In the genomic region with DNA sequence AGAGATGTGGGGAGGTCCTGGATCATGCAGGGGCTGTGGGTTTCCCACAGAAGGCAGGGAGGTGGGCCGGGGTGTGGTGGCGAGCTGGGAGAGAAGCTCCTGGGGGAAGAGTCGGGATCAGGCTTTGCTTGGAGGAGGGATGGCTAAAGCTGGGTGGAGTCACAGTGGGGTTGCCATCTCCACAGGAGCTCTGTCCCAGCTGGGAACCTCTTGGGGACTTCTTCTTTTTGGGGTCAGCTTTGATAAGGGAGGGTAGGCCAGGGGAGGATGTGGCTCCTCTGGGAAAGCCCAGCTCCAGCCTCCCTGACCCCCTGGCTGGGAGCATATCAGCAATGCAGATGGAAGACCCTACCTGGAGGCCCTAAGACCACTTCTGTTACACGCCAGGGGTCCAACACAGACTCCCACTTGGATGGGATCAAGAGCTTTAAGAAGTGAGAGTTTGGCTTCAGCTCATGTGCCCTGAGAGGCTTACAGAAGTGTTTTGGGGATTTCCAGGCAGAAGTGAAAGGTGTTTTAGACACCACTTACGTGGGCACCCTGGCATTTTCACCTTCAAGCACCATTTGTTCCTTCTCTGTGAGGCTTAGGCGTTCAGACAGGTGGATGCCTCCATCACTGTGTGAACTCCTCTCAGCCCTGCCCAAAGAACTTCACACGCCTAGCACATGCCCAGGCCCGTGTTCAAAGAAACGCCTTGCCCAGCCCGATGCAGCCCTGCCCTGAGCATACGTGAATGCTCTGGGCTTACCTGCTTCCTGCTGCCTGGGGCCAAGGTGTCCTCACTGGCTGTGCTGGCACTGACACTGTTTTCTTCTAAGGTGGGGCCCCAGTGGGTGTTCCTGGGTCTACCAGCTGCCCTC, we compare ENCODE assay signal across 8 cellular contexts. TPM values are rescaled to one million over a fixed set of nuclear protein-coding genes. Genes with fewer than 3 reads are reported as not detected.
A peak's percentile ranks its signal among the peaks of the same experiment; 100 is the strongest.
DNase-seq lines count a peak whose midpoint lies in the region; ATAC-seq, FAIRE-seq and TF ChIP-seq lines count a peak whose summit lies in the region.

No MANE protein-coding gene starts in this region.

- no peak for TF ChIP-seq RAD21 in H1 (IDR thresholded peaks at IDR 0.05 in 1 of 2, conservative IDR thresholded peaks at IDR 0.05 in 1 of 2; ENCODE audit: low read depth in 2 of 2, low read length in 2 of 2)

- no peak overlapping the region for H2AK5ac ChIP-seq in H1 (ENCODE audit: low read depth, low read length)

- no peak overlapping the region for H2BK15ac ChIP-seq in H1 (ENCODE audit: low read length)

- H4K5ac ChIP-seq in H1 (ENCODE audit: insufficient read length, low read depth, low read length) = no peak overlapping the region

- no peaks in the 10 kb centered on the region for H4K20me1 ChIP-seq in H1 (replicated peaks in 1 of 2; ENCODE audit: control insufficient read depth in 1 of 2, insufficient read depth in 2 of 2, low read length in 2 of 2)

- H2BK5ac ChIP-seq in H1 (ENCODE audit: low read depth, low read length) = no peak overlapping the region; the same call in 1 of the 2 replicates

- intact Hi-C loops in activated CD4-positive, alpha-beta T cell treated with anti-CD3 and anti-CD28 coated beads, Interleukin-2, amount 10 ng/mL, durations not matched to agents 24 days and 14 days (cut with micrococcal nuclease) = no loop called here
- intact Hi-C loops in thyroid gland (cut with DNase I) (no loop called here), kidney (cut with DNase I) (no loop called here)

- H3K9me3 ChIP-seq in H1 (ENCODE audit: insufficient read depth in 2 of 2, low read depth in 1 of 2, low read length in 1 of 2) (no peaks in the 10 kb centered on the region; a peak in 1 of 4 replicates), thyroid gland (no peaks in the 10 kb centered on the region), kidney (ENCODE audit: control insufficient read depth in 1 of 2, low read length in 2 of 2) (no peaks in the 10 kb centered on the region)

- no peak overlapping the region for H2BK12ac ChIP-seq in H1 (ENCODE audit: low read depth, low read length)

- no peak overlapping the region for H3K18ac ChIP-seq in H1 (ENCODE audit: extremely low read depth, low read length)

- no peak overlapping the region for H3K23ac ChIP-seq in H1 (ENCODE audit: insufficient read length)

- H3K23me2 ChIP-seq in H1 (ENCODE audit: low read depth, low read length) = no peaks in the 10 kb centered on the region

- WGBS in H1 (ENCODE audit: extremely low coverage in 1 of 2, insufficient coverage in 1 of 2, insufficient read length in 1 of 2, insufficient replicate concordance in 2 of 2, low coverage in 1 of 2, low lambda C conversion rate in 2 of 2, missing lambda C conversion rate in 1 of 2), 2 experiments = 83% methylated on average over 11 of the region's 11 CpGs; no CpG with 5 or more reads in 1 of the 2 experiments
- 57 to 69% methylated on average over 11 of the region's 11 CpGs for WGBS in thyroid gland, 2 donors

- peak; percentile 57 for ATAC-seq in HG03432 (IDR thresholded peaks at IDR 0.05; ENCODE audit: unreplicated experiment)

- H3K27me3 Mint-ChIP-seq in activated CD4-positive, alpha-beta T cell treated with anti-CD3 and anti-CD28 coated beads, Interleukin-2, amount 10 ng/mL, durations not matched to agents 24 days and 14 days = no peaks in the 10 kb centered on the region

- H4K91ac ChIP-seq in H1 (replicated peaks; ENCODE audit: insufficient read length, low read length) = no peak overlapping the region

- 0 out of 2 replicates have a peak overlapping the region, but pooled peaks have one; percentile 16 for H2BK20ac ChIP-seq in H1 (ENCODE audit: low read length)

- no peaks in the 10 kb centered on the region for H3K79me2 ChIP-seq in H1 (ENCODE audit: control insufficient read depth in 1 of 2, insufficient read depth in 2 of 2, low read length in 2 of 2)

- TF ChIP-seq CTCF in H1 (IDR thresholded peaks at IDR 0.05; ENCODE audit: control extremely low read depth in 1 of 3, insufficient read depth in 1 of 3, low read depth in 1 of 3, low read length in 3 of 3) = no peak
- no peak for TF ChIP-seq CTCF in thyroid gland (IDR thresholded peaks at IDR 0.05)
- no peak for TF ChIP-seq CTCF in kidney (IDR thresholded peaks at IDR 0.05; ENCODE audit: borderline replicate concordance, extremely low read depth, insufficient read depth)

- H3K27ac ChIP-seq in H1 (ENCODE audit: low read depth, low read length) = no peak overlapping the region
- peak overlapping the region in 2 of 3 donors; percentile 59 to 62 for H3K27ac ChIP-seq in thyroid gland
- H3K27ac ChIP-seq in kidney (ENCODE audit: low read depth in 2 of 2, low read length in 2 of 2) = peak overlapping the region in 1 of 2 donors; percentile 29

- POLR2A ChIA-PET in H1 (lab: Charles Lee; ENCODE audit: partially characterized antibody) = interaction anchor here (0.7 to 2.0 kb wide), 2 partner anchors 8 to 10 kb away, joined by 3 to 5 read pairs; no protein-coding TSS in a partner anchor

- H3K4me3 ChIP-seq in H1 (ENCODE audit: extremely low read depth in 1 of 4, insufficient read depth in 2 of 4, low read depth in 3 of 4, low read length in 4 of 4) = no peak overlapping the region
- H3K4me3 ChIP-seq in thyroid gland (replicated peaks in 1 of 3) = no peak overlapping the region
- no peak overlapping the region for H3K4me3 ChIP-seq in kidney (ENCODE audit: low read length in 2 of 2)

- TF ChIP-seq POLR2A in H1 (IDR thresholded peaks at IDR 0.05; ENCODE audit: control extremely low read depth in 1 of 2, low read depth in 2 of 2, low read length in 2 of 2) (no peak), thyroid gland (IDR thresholded peaks at IDR 0.05) (no peak)

- CTCF ChIA-PET in H1 (lab: Charles Lee; ENCODE audit: partially characterized antibody) = interaction anchor here (0.7 to 2.4 kb wide), 11 partner anchors 9 to 83 kb away, joined by 3 to 16 read pairs (median 4); a partner anchor contains a TSS

- FAIRE-seq in H1 (lab: Jason Lieb, UNC) = no peak
- FAIRE-seq in kidney (lab: Jason Lieb, UNC) = no peak

- no peak overlapping the region for H3K4me3 Mint-ChIP-seq in activated CD4-positive, alpha-beta T cell treated with anti-CD3 and anti-CD28 coated beads, Interleukin-2, amount 10 ng/mL, durations not matched to agents 24 days and 14 days

- H3K4me1 ChIP-seq in H1 (replicated peaks in 1 of 4; ENCODE audit: control insufficient read depth in 3 of 4, insufficient read depth in 4 of 4, low read length in 3 of 4) (peaks cover 0 to 5% (median under 1%) of the 10 kb centered on the region in 4 experiments; a peak in 3 of 7 replicates), thyroid gland (peaks cover 10 to 33% of the 10 kb centered on the region in 2 donors), kidney (ENCODE audit: control insufficient read depth in 1 of 2, insufficient read depth in 1 of 2, low read depth in 1 of 2, low read length in 2 of 2) (peaks cover 9 to 13% of the 10 kb centered on the region in 2 donors)

- H4K8ac ChIP-seq in H1 (ENCODE audit: extremely low read depth, insufficient read depth, low read length) = no peak overlapping the region

- peaks cover 42% of the 10 kb centered on the region for H3K36me3 Mint-ChIP-seq in activated CD4-positive, alpha-beta T cell treated with anti-CD3 and anti-CD28 coated beads, Interleukin-2, amount 10 ng/mL, durations not matched to agents 24 days and 14 days (ENCODE audit: low read depth)

- no peak overlapping the region for H3K4ac ChIP-seq in H1 (replicated peaks; ENCODE audit: insufficient read length, low read depth, low read length)

- no peak for DNase-seq in activated CD4-positive, alpha-beta T cell treated with anti-CD3 and anti-CD28 coated beads, Interleukin-2, amount 10 ng/mL, durations not matched to agents 24 days and 14 days
- DNase-seq in activated CD4-positive, alpha-beta T cell treated with anti-CD3 and anti-CD28 coated beads for 48 hours = no peak
- DNase-seq in H1 (ENCODE audit: low read depth in 1 of 2, low spot score in 2 of 2) (no peak), thyroid gland (peak; percentile 80 to 85), NCI-H1694 treated with DMSO at 0.1 percent for 48 hours (lab: John Stamatoyannopoulos, UW) (no peak), kidney (no peak)
- DNase-seq in stimulated activated CD4-positive, alpha-beta T cell treated with anti-CD3 and anti-CD28 coated beads, Interleukin-15, amount 100 ng/mL, for 24 hours = no peak

- no peaks in the 10 kb centered on the region for H3K9me3 Mint-ChIP-seq in activated CD4-positive, alpha-beta T cell treated with anti-CD3 and anti-CD28 coated beads, Interleukin-2, amount 10 ng/mL, durations not matched to agents 24 days and 14 days

- H3K27ac Mint-ChIP-seq in activated CD4-positive, alpha-beta T cell treated with anti-CD3 and anti-CD28 coated beads, Interleukin-2, amount 10 ng/mL, durations not matched to agents 24 days and 14 days = peak overlapping the region; percentile 29

- H3K9ac ChIP-seq in H1 (replicated peaks in 1 of 4; ENCODE audit: extremely low read depth in 1 of 4, low read depth in 3 of 4, low read length in 3 of 4) = no peak overlapping the region
- no peak overlapping the region for H3K9ac ChIP-seq in kidney (ENCODE audit: low read length in 2 of 2)

- H3K79me1 ChIP-seq in H1 (ENCODE audit: low read depth, low read length) = no peaks in the 10 kb centered on the region

- H3K27me3 ChIP-seq in H1 (replicated peaks in 1 of 4; ENCODE audit: control insufficient read depth in 3 of 4, extremely low read depth in 1 of 4, insufficient read depth in 3 of 4, low read length in 3 of 4) = no peaks in the 10 kb centered on the region; a peak in 1 of 7 replicates
- no peaks in the 10 kb centered on the region for H3K27me3 ChIP-seq in thyroid gland

- no peak overlapping the region for H3K56ac ChIP-seq in H1 (replicated peaks; ENCODE audit: insufficient read length, low read depth, low read length)

- no peaks in the 10 kb centered on the region for H3K36me3 ChIP-seq in H1 (ENCODE audit: control insufficient read depth in 2 of 4, insufficient read depth in 4 of 4, low read length in 3 of 4)
- H3K36me3 ChIP-seq in thyroid gland = peaks cover 0 to 3% of the 10 kb centered on the region in 2 donors
- no peaks in the 10 kb centered on the region for H3K36me3 ChIP-seq in kidney (ENCODE audit: control insufficient read depth in 1 of 2, insufficient read depth in 2 of 2, low read length in 2 of 2)

- TF ChIP-seq EP300 in H1 (IDR thresholded peaks at IDR 0.05; ENCODE audit: borderline replicate concordance in 1 of 2, low read depth in 2 of 2, low read length in 2 of 2) = no peak

- H3K4me2 ChIP-seq in H1 (ENCODE audit: insufficient read depth in 1 of 2, low read depth in 2 of 2, low read length in 2 of 2) = no peak overlapping the region

- H2BK120ac ChIP-seq in H1 (replicated peaks; ENCODE audit: low read depth, low read length) = no peak overlapping the region

- H2AFZ ChIP-seq in H1 (ENCODE audit: low read length) = no peak overlapping the region

- H3K4me1 Mint-ChIP-seq in activated CD4-positive, alpha-beta T cell treated with anti-CD3 and anti-CD28 coated beads, Interleukin-2, amount 10 ng/mL, durations not matched to agents 24 days and 14 days = peaks cover 15% of the 10 kb centered on the region

- no peak overlapping the region for H3K14ac ChIP-seq in H1 (ENCODE audit: insufficient read length)

RNA-seq across cellular contexts. Expression of a gene that starts 33.7 kb away (rescaled TPM):
- total RNA-seq in activated CD4-positive, alpha-beta T cell treated with anti-CD3 and anti-CD28 coated beads, Interleukin-2, amount 10 ng/mL, durations not matched to agents 24 days and 14 days = 14.5 and 18.3 TPM in 2 replicates
- total RNA-seq in H1 (2021; fragmentation: NEBNext Ultra II Directional; extraction: Animal tissue kit (Norgen Biotek cat#: 25700)) = 5.2 and 6.3 TPM in 2 replicates
- polyA plus RNA-seq in H1 (2011; rRNA removed) (4.0 and 10.9 TPM in 2 replicates), kidney (ENCODE audit: insufficient read depth, low read depth, low replicate concordance) (8.4 TPM)
- 3.2 TPM for polyA plus RNA-seq in H1 (2011; cell fraction: cytosol; rRNA removed)
- 12.0 TPM for polyA plus RNA-seq in H1 (2011; cell fraction: nucleus; rRNA removed)
- 2.7 to 4.5 TPM (median 3.3 TPM) in 4 replicates for polyA plus RNA-seq in H1 (2012, experiment 1 of 2)
- 1.6 TPM for polyA plus RNA-seq in H1 (2012, experiment 2 of 2)
- polyA plus RNA-seq in H1 (2013, experiment 1 of 2) = 2.7 TPM
- 2.3 TPM for polyA plus RNA-seq in H1 (2013, experiment 2 of 2)
- 7.4 and 11.1 TPM in 2 replicates for polyA minus RNA-seq in H1 (2011; rRNA and poly(A)+ RNA removed)
- 2.5 TPM for polyA minus RNA-seq in H1 (2011; cell fraction: cytosol; rRNA and poly(A)+ RNA removed)
- polyA minus RNA-seq in H1 (2011; cell fraction: nucleus; rRNA and poly(A)+ RNA removed) = 38.5 TPM
- total RNA-seq in thyroid gland (10 to 100 TPM in 2 of 4 donors, 1 to 10 TPM in 2; 3.8 to 13.0 (median 7.6) TPM), kidney (16.5 TPM)

RNA-seq across cellular contexts. Expression of a gene that starts 52.2 kb away (rescaled TPM):
- total RNA-seq in activated CD4-positive, alpha-beta T cell treated with anti-CD3 and anti-CD28 coated beads, Interleukin-2, amount 10 ng/mL, durations not matched to agents 24 days and 14 days = 14.3 and 15.4 TPM in 2 replicates
- total RNA-seq in H1 (2021; fragmentation: NEBNext Ultra II Directional; extraction: Animal tissue kit (Norgen Biotek cat#: 25700)) = 20.9 and 22.8 TPM in 2 replicates
- 5.4 and 8.5 TPM in 2 replicates for polyA plus RNA-seq in H1 (2011; rRNA removed)
- 10.9 TPM for polyA plus RNA-seq in H1 (2011; cell fraction: cytosol; rRNA removed)
- polyA plus RNA-seq in H1 (2011; cell fraction: nucleus; rRNA removed) = 2.8 TPM
- polyA plus RNA-seq in H1 (2012, experiment 1 of 2) = 18.6 to 37.2 TPM (median 21.2 TPM) in 4 replicates
- polyA plus RNA-seq in H1 (2012, experiment 2 of 2) = 1.3 TPM
- polyA plus RNA-seq in H1 (2013, experiment 1 of 2) = 12.9 TPM
- polyA plus RNA-seq in H1 (2013, experiment 2 of 2) = 11.9 TPM
- polyA minus RNA-seq in H1 (2011; rRNA and poly(A)+ RNA removed) = 11.2 and 18.4 TPM in 2 replicates
- 7.3 TPM for polyA minus RNA-seq in H1 (2011; cell fraction: cytosol; rRNA and poly(A)+ RNA removed)
- 15.6 TPM for polyA minus RNA-seq in H1 (2011; cell fraction: nucleus; rRNA and poly(A)+ RNA removed)
- total RNA-seq in thyroid gland = 10 to 100 TPM; 32.4 to 45.3 (median 40.7) TPM
- 35.8 TPM for total RNA-seq in kidney
- polyA plus RNA-seq in kidney (ENCODE audit: insufficient read depth, low read depth, low replicate concordance) = 20.5 TPM

Comparison
In these comparisons a context has a peak if more than half of its experiments do, and no peak if none do; other contexts are left out.
1. DNase-seq: peak in thyroid gland (2 of 2); none in activated CD4-positive, alpha-beta T cell treated with anti-CD3 and anti-CD28 coated beads, Interleukin-2, amount 10 ng/mL, durations not matched to agents 24 days and 14 days (single experiment), activated CD4-positive, alpha-beta T cell treated with anti-CD3 and anti-CD28 coated beads for 48 hours (single experiment), H1 (0 of 2), NCI-H1694 treated with DMSO at 0.1 percent for 48 hours (single experiment), stimulated activated CD4-positive, alpha-beta T cell treated with anti-CD3 and anti-CD28 coated beads, Interleukin-15, amount 100 ng/mL, for 24 hours (single experiment) and kidney (single experiment).